In the genomic region with DNA sequence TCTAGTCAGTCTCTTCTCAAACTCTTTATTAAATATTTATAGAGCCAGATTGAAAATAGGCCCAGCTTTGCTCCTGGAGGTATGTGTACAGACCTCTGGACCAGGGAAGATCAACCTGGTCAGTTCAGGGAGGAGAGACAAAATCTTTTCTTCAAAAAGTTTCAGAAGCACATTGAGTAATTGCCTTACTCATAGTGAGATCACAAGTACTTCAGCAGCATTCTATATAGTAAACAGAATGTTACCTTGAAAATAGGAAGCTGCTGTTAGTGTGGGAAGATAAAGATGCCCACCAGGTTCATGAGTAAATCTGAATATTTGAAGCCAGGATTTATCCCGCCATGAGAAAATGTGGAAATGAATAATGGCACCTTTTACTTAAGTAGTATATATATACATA, we compare ENCODE assay signal across 21 cellular contexts.
DNase-seq lines count a peak whose midpoint lies in the region; ATAC-seq and TF ChIP-seq lines count a peak whose summit lies in the region.
"Had no signal": no experiment of that assay in that cellular context is flagged by ENCODE, and none has a peak within 500 bp of the region (broad histone marks: within the 10 kb centered on the region; RNA-seq: fewer than 3 reads in every experiment).

No MANE protein-coding gene starts in this region.

- DNase-seq in GM12865 (ENCODE audit: low read depth) (peak; percentile 5), RWPE1 (ENCODE audit: low spot score) (peak; percentile 19), iris pigment epithelial cell (ENCODE audit: low read depth) (peak; percentile 81), Kasumi-1 (lab: John Stamatoyannopoulos, UW) (no peak)
- no peak for DNase-seq in CD4-positive, alpha-beta memory T cell
- DNase-seq: activated CD4-positive, alpha-beta T cell treated with anti-CD3 and anti-CD28 coated beads, Interleukin-2, amount 50 U/mL, for 48 hours; activated T-cell treated with anti-CD3 and anti-CD28 coated beads, Interleukin-2, amount 50 U/mL, for 48 hours; Calu3; GDM1; hippocampal formation; Karpas-422; left colon; NCI-H146; NK-92 treated with Interleukin-12 subunit alpha and Interleukin-12 subunit beta, amount 100 ng/mL, for 24 hours; right lobe of liver; stimulated activated CD4-positive, alpha-beta T cell treated with anti-CD3 and anti-CD28 coated beads, Interleukin-1b, Interleukin-23, amount 100 ng/mL, for 48 hours had no signal

- no peak overlapping the region for H3K27ac Mint-ChIP-seq in CD4-positive, alpha-beta memory T cell
- H3K27ac Mint-ChIP-seq: activated naive CD8-positive, alpha-beta T cell had no signal

- no peaks in the 10 kb centered on the region for H3K27me3 ChIP-seq in CD4-positive, alpha-beta memory T cell (ENCODE audit: insufficient read depth, low read length)
- H3K27me3 ChIP-seq: neutrophil, right lobe of liver had no signal

- no peaks in the 10 kb centered on the region for H3K9me3 ChIP-seq in CD4-positive, alpha-beta memory T cell (ENCODE audit: control insufficient read depth in 1 of 2, low read length in 2 of 2)
- H3K9me3 ChIP-seq: neutrophil, right lobe of liver had no signal

- no peak overlapping the region for H3K4me3 Mint-ChIP-seq in CD4-positive, alpha-beta memory T cell
- H3K4me3 Mint-ChIP-seq: activated naive CD8-positive, alpha-beta T cell had no signal

- no peaks in the 10 kb centered on the region for H3K4me1 Mint-ChIP-seq in CD4-positive, alpha-beta memory T cell

- ATAC-seq in HG03039 (IDR thresholded peaks at IDR 0.05; ENCODE audit: unreplicated experiment) (peak; percentile 49), HG02798 (IDR thresholded peaks at IDR 0.05; ENCODE audit: poor library complexity, unreplicated experiment) (no peak), GM18505 (IDR thresholded peaks at IDR 0.05; ENCODE audit: unreplicated experiment) (no peak)
- ATAC-seq: left colon, right lobe of liver had no signal

- no peak overlapping the region for H3K4me3 ChIP-seq in GM12865 (ENCODE audit: low read depth, low read length)
- no peak overlapping the region for H3K4me3 ChIP-seq in CD4-positive, alpha-beta memory T cell (ENCODE audit: low read length in 2 of 2)
- H3K4me3 ChIP-seq: right lobe of liver had no signal

- H3K9me3 Mint-ChIP-seq in CD4-positive, alpha-beta memory T cell: peaks cover 0 to 5% (median 0%) of the 10 kb centered on the region in 8 donors

- H3K27me3 Mint-ChIP-seq in CD4-positive, alpha-beta memory T cell: no peaks in the 10 kb centered on the region

- TF ChIP-seq CTCF in GM12865 (IDR thresholded peaks at IDR 0.05; ENCODE audit: insufficient read depth, low read depth, low read length, missing control alignments): no peak
- TF ChIP-seq CTCF in RWPE1 (conservative IDR thresholded peaks at IDR 0.05; ENCODE audit: low read depth): no peak

- CTCF ChIA-PET in RWPE1 (lab: Yijun Ruan, JAX): no interaction called here
- CTCF ChIA-PET in CD4-positive, alpha-beta memory T cell (lab: Charles Lee; ENCODE audit: partially characterized antibody): no interaction called here

- TF ChIP-seq POLR2A in GM18505 (IDR thresholded peaks at IDR 0.05; ENCODE audit: borderline replicate concordance, extremely low read depth, insufficient read depth, insufficient read length): no peak

- H3K4me1 ChIP-seq in CD4-positive, alpha-beta memory T cell (ENCODE audit: insufficient read depth, low read length): no peaks in the 10 kb centered on the region

- no peak overlapping the region for H3K27ac ChIP-seq in RWPE1
- no peak overlapping the region for H3K27ac ChIP-seq in CD4-positive, alpha-beta memory T cell (ENCODE audit: low read depth, low read length)
- H3K27ac ChIP-seq: right lobe of liver had no signal

- intact Hi-C loops in CD4-positive, alpha-beta memory T cell (cut with micrococcal nuclease): no loop called here

- H3K36me3 ChIP-seq in CD4-positive, alpha-beta memory T cell (ENCODE audit: insufficient read depth, low read length): no peaks in the 10 kb centered on the region
- H3K36me3 ChIP-seq: neutrophil, right lobe of liver had no signal

- POLR2A ChIA-PET in RWPE1 (lab: Yijun Ruan, JAX; ENCODE audit: low non-redundant PET): no interaction called here
- POLR2A ChIA-PET in CD4-positive, alpha-beta memory T cell (lab: Charles Lee; ENCODE audit: partially characterized antibody): no interaction called here

- no peaks in the 10 kb centered on the region for H3K36me3 Mint-ChIP-seq in CD4-positive, alpha-beta memory T cell
- H3K36me3 Mint-ChIP-seq: activated naive CD8-positive, alpha-beta T cell had no signal

Comparison
In these comparisons a context has a peak if more than half of its experiments do, and no peak if none do; other contexts are left out.
1. DNase-seq: peak in GM12865 (single experiment), RWPE1 (single experiment) and iris pigment epithelial cell (single experiment); none in Kasumi-1 (0 of 2) and CD4-positive, alpha-beta memory T cell (0 of 5).